ENCODE assay signal across 8 cellular contexts in genomic region chr3:183287301-183287971, GRCh38. TPM values are rescaled to one million over a fixed set of nuclear protein-coding genes. Genes with fewer than 3 reads are reported as not detected.
DNase-seq lines count a peak whose midpoint lies in the region; ATAC-seq and TF ChIP-seq lines count a peak whose summit lies in the region.

No MANE protein-coding gene starts in this region.

- no peak for TF ChIP-seq CTCF in breast epithelium (IDR thresholded peaks at IDR 0.05)

- H3K4me1 ChIP-seq in breast epithelium (peaks cover 0 to 6% of the 10 kb centered on the region in 2 donors), muscle layer of duodenum (ENCODE audit: control insufficient read depth in 1 of 2, insufficient read depth in 2 of 2, low read length in 2 of 2) (peaks cover 3 to 10% of the 10 kb centered on the region in 2 donors)

- intact Hi-C loops in breast epithelium (cut with DNase I; ENCODE audit: low total_unique reads), result no loop called here

- H3K27me3 ChIP-seq in breast epithelium (no peaks in the 10 kb centered on the region), muscle layer of duodenum (ENCODE audit: low read depth, low read length) (no peaks in the 10 kb centered on the region)

- ATAC-seq in GM18519 (IDR thresholded peaks at IDR 0.05; ENCODE audit: low FRiP score, unreplicated experiment), result no peak

- DNase-seq in AG20443 (ENCODE audit: low spot score) (peak; percentile 80), MV-4-11 (lab: John Stamatoyannopoulos, UW) (peak; percentile 56), breast epithelium (ENCODE audit: low spot score in 2 of 2) (no peak), globus pallidus (ENCODE audit: low spot score) (no peak), GM19240 (ENCODE audit: insufficient read length, low spot score) (no peak), SIG-M5 (lab: John Stamatoyannopoulos, UW) (no peak)

- H3K36me3 ChIP-seq in breast epithelium (no peaks in the 10 kb centered on the region), muscle layer of duodenum (ENCODE audit: control insufficient read depth in 1 of 2, insufficient read depth in 2 of 2, low read length in 2 of 2) (no peaks in the 10 kb centered on the region)

- no peak for TF ChIP-seq POLR2A in breast epithelium (IDR thresholded peaks at IDR 0.05)

- no peaks in the 10 kb centered on the region for H3K9me3 ChIP-seq in breast epithelium
- no peaks in the 10 kb centered on the region for H3K9me3 ChIP-seq in muscle layer of duodenum (ENCODE audit: control insufficient read depth in 1 of 2, low read length in 2 of 2)

- H3K4me3 ChIP-seq in breast epithelium (no peak overlapping the region), muscle layer of duodenum (ENCODE audit: low read depth in 1 of 2, low read length in 2 of 2) (no peak overlapping the region)

- peak overlapping the region; percentile 82 to 84 for H3K27ac ChIP-seq in breast epithelium
- peak overlapping the region; percentile 66 for H3K27ac ChIP-seq in muscle layer of duodenum (ENCODE audit: low read length)

RNA-seq across cellular contexts. Expression of gene B3GNT5, which starts 34.4 kb away (rescaled TPM):
- total RNA-seq in breast epithelium, result 10 to 100 TPM in 1 of 3 donors, 1 to 10 TPM in 2; 3.0 to 12.1 (median 6.2) TPM

Comparison
In these comparisons a context has a peak if more than half of its experiments do, and no peak if none do; other contexts are left out.
1. DNase-seq: peak in AG20443 (single experiment) and MV-4-11 (single experiment); none in breast epithelium (0 of 2), globus pallidus (single experiment), GM19240 (single experiment) and SIG-M5 (single experiment).